Comparison of ENCODE assay signal across 9 cellular contexts in genomic region chr1:243473281-243474210, GRCh38.
DNase-seq lines count a peak whose midpoint lies in the region; ATAC-seq and TF ChIP-seq lines count a peak whose summit lies in the region.
"Had no signal": no experiment of that assay in that cellular context is flagged by ENCODE, and none has a peak within 500 bp of the region (broad histone marks: within the 10 kb centered on the region; RNA-seq: fewer than 3 reads in every experiment).

No MANE protein-coding gene starts in this region.

- TF ChIP-seq POLR2A in stomach (IDR thresholded peaks at IDR 0.05), result no peak

- H3K36me3 ChIP-seq in iPS-20b (ENCODE audit: insufficient read depth, low read depth, low read length) (no peaks in the 10 kb centered on the region), stomach (peaks cover 0 to 26% (median 4%) of the 10 kb centered on the region in 4 donors)

- H3K27ac ChIP-seq in iPS-20b (ENCODE audit: low read length) (no peak overlapping the region), stomach (peak overlapping the region in 4 of 5 donors; percentile 1 to 64 (median 33))
- H3K27ac ChIP-seq: A549 had no signal

- H3K4me1 Mint-ChIP-seq in activated T-helper 17 cell treated with anti-CD3 and anti-CD28 coated beads, Interleukin-2, amount 50 U/mL, for 72 hours, result peaks cover 6% of the 10 kb centered on the region

- peak overlapping the region; percentile 17; the same call in 1 of the 2 replicates for H3K9ac ChIP-seq in iPS-20b (ENCODE audit: low read depth, low read length)

- H3K4me3 ChIP-seq in iPS-20b (ENCODE audit: low read length) (no peak overlapping the region; the same call in 1 of the 2 replicates), stomach (peak overlapping the region; percentile 30 to 36 (median 31))
- H3K4me3 ChIP-seq: A549 had no signal

- H3K9me3 ChIP-seq in iPS-20b (ENCODE audit: insufficient read depth, low read depth, low read length) (no peaks in the 10 kb centered on the region), stomach (no peaks in the 10 kb centered on the region)
- H3K9me3 ChIP-seq: A549 had no signal

- peak; percentile 65 for DNase-seq in SIG-M5 treated with dmso at 0.1 percent for 504 hours (lab: John Stamatoyannopoulos, UW; ENCODE audit: unreplicated experiment)
- no peak for DNase-seq in SIG-M5 (lab: John Stamatoyannopoulos, UW)
- no peak for DNase-seq in stomach
- no peak for DNase-seq in stimulated activated CD4-positive, alpha-beta T cell treated with anti-CD3 and anti-CD28 coated beads, Interleukin-15, amount 100 ng/mL, for 24 hours
- DNase-seq in activated CD4-positive, alpha-beta T cell treated with anti-CD3 and anti-CD28 coated beads for 4 hours, result no peak
- DNase-seq in GM19240 (ENCODE audit: insufficient read length, low spot score), result no peak

- H3K27ac Mint-ChIP-seq in activated T-helper 17 cell treated with anti-CD3 and anti-CD28 coated beads, Interleukin-2, amount 50 U/mL, for 72 hours, result no peak overlapping the region

- peak overlapping the region; percentile 46 for H3K4me3 Mint-ChIP-seq in activated T-helper 17 cell treated with anti-CD3 and anti-CD28 coated beads, Interleukin-2, amount 50 U/mL, for 72 hours

- no peaks in the 10 kb centered on the region for H3K27me3 Mint-ChIP-seq in activated T-helper 17 cell treated with anti-CD3 and anti-CD28 coated beads, Interleukin-2, amount 50 U/mL, for 72 hours

- 43 to 54% (median 46%) methylated on average over 15 of the region's 15 CpGs for WGBS in stomach, 5 donors

- H3K36me3 Mint-ChIP-seq in activated T-helper 17 cell treated with anti-CD3 and anti-CD28 coated beads, Interleukin-2, amount 50 U/mL, for 72 hours (ENCODE audit: low read depth), result peaks cover 18% of the 10 kb centered on the region

- H3K27me3 ChIP-seq in iPS-20b (ENCODE audit: insufficient read depth, low read length), result peaks cover 7% of the 10 kb centered on the region; the same call in 1 of the 2 replicates
- no peaks in the 10 kb centered on the region for H3K27me3 ChIP-seq in stomach

- no peaks in the 10 kb centered on the region for H3K9me3 Mint-ChIP-seq in activated T-helper 17 cell treated with anti-CD3 and anti-CD28 coated beads, Interleukin-2, amount 50 U/mL, for 72 hours

- H3K4me1 ChIP-seq in iPS-20b (ENCODE audit: insufficient read depth, low read length) (peaks cover 38% of the 10 kb centered on the region), stomach (peaks cover 0 to 25% (median 14%) of the 10 kb centered on the region in 4 donors)
- H3K4me1 ChIP-seq: A549 had no signal

- TF ChIP-seq CTCF in stomach (IDR thresholded peaks at IDR 0.05), result no peak

- no peak for ATAC-seq in activated T-helper 17 cell treated with anti-CD3 and anti-CD28 coated beads, Interleukin-2, amount 50 U/mL, for 72 hours (replicated peaks)
- ATAC-seq: A549 had no signal

- TF ChIP-seq EP300 in stomach (IDR thresholded peaks at IDR 0.05), result no peak

- intact Hi-C loops in stomach (cut with DNase I; ENCODE audit: low total_unique reads), result no loop called here
